In the genomic region with DNA sequence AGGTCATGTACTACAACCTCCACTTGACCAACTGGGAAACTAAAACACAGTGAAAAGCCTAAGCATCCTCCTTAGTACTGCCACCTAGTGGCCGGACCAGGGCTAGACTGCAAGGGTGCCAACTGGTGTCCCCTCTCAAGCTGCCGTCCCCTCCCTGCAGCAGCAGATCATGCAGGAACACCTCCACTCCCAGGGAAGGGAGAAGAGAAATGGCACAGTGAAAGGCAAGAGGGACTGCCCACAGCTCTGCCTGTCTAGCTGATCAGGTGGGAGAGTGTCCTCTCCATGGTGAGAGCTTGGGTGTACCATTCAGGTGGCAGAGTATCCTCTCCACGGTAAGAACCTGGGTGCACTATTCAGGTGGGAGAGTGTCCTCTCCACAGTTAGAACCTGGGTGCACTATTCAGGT, we compare ENCODE assay signal across 8 cellular contexts.
DNase-seq lines count a peak whose midpoint lies in the region; ATAC-seq, FAIRE-seq and TF ChIP-seq lines count a peak whose summit lies in the region.

No MANE protein-coding gene starts in this region.

- no peaks in the 10 kb centered on the region for H3K27me3 ChIP-seq in heart right ventricle
- no peaks in the 10 kb centered on the region for H3K27me3 ChIP-seq in small intestine (ENCODE audit: control insufficient read depth in 2 of 2, insufficient read depth in 2 of 2, low read length in 2 of 2)

- no peak for FAIRE-seq in small intestine (lab: Jason Lieb, UNC)

- H3K27ac ChIP-seq in heart right ventricle (peak overlapping the region in 2 of 10 donors; percentile 30 to 50), small intestine (ENCODE audit: low read depth in 1 of 2, low read length in 1 of 2) (no peak overlapping the region)

- H3K4me1 ChIP-seq in heart right ventricle (peaks cover 9 to 88% (median 50%) of the 10 kb centered on the region in 9 donors), small intestine (ENCODE audit: control insufficient read depth in 2 of 2, insufficient read depth in 1 of 2, low read depth in 1 of 2, low read length in 1 of 2) (peaks cover under 1 to 11% of the 10 kb centered on the region in 2 donors)

- H3K36me3 ChIP-seq in heart right ventricle (no peaks in the 10 kb centered on the region), small intestine (ENCODE audit: control insufficient read depth in 2 of 2, insufficient read depth in 2 of 2, low read length in 2 of 2) (peaks cover 0 to 2% of the 10 kb centered on the region in 2 donors)

- TF ChIP-seq CTCF in heart right ventricle (IDR thresholded peaks at IDR 0.05): peak; percentile 24 to 88 (median 72)

- WGBS in heart right ventricle, 2 donors: 52 to 58% methylated on average over 3 of the region's 3 CpGs
- WGBS in small intestine, 3 donors: 44 to 51% (median 50%) methylated on average over 3 of the region's 3 CpGs

- H3K9me3 ChIP-seq in heart right ventricle (no peaks in the 10 kb centered on the region), small intestine (ENCODE audit: control insufficient read depth, low read depth) (no peaks in the 10 kb centered on the region)

- ATAC-seq in HG02885 (IDR thresholded peaks at IDR 0.05; ENCODE audit: poor library complexity, unreplicated experiment) (peak; percentile 71), heart right ventricle (peak; percentile 33 to 66 (median 50)), GM18519 (IDR thresholded peaks at IDR 0.05; ENCODE audit: low FRiP score, unreplicated experiment) (no peak)

- H3K4me3 ChIP-seq in heart right ventricle (no peak overlapping the region), small intestine (ENCODE audit: low read depth in 1 of 2, low read length in 2 of 2) (no peak overlapping the region)

- peak; percentile 8 for DNase-seq in DMS153 treated with DMSO at 0.1 percent for 48 hours (lab: John Stamatoyannopoulos, UW; ENCODE audit: unreplicated experiment)
- DNase-seq in DMS153 (lab: John Stamatoyannopoulos, UW): no peak
- DNase-seq in RPMI7951 (ENCODE audit: low read depth): peak; percentile 47
- DNase-seq in activated T-helper 9 cell treated with anti-CD3 and anti-CD28 coated beads, Interleukin-2, amount 50 U/mL, for 16 hours (ENCODE audit: low read depth): peak; percentile 60
- peak; percentile 48 to 58 for DNase-seq in heart right ventricle
- DNase-seq in small intestine: peak; percentile 45

- intact Hi-C loops in heart right ventricle (cut with DNase I): loop anchor here in 8 of 10 donors (2.0 to 10.0 kb wide), 4 partner anchors 77 to 249 kb away; a partner anchor contains a TSS
